8 cellular contexts compared by ENCODE assay signal in the genomic region with DNA sequence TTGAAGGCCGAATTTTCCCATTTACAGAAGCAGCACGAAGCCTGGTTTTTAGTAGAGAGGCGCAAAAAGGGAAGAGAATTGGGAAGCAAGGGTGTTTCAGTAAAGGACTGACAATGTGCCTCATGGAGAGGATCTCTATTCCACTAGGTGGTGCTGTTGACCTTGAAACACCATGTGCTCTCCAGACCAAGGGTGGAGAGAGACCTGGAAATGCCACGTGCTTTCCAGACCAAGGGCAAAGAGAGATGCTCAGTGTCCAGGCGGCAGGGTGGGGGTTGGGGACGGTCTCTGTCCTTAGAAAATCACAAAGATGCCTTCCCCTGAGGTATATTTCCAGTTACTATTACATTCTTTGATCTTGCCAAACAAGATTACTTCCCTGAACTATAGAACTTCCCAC.
DNase-seq lines count a peak whose midpoint lies in the region; ATAC-seq and TF ChIP-seq lines count a peak whose summit lies in the region.

No MANE protein-coding gene starts in this region.

- intact Hi-C loops in Caco-2 (cut with micrococcal nuclease; ENCODE audit: unreplicated experiment) = loop anchor here (5.0 kb wide), 1 partner anchor 350 kb away; no protein-coding TSS in a partner anchor

- H3K36me3 Mint-ChIP-seq in Caco-2 (ENCODE audit: insufficient read depth, unreplicated experiment) = peaks cover 5% of the 10 kb centered on the region
- no peaks in the 10 kb centered on the region for H3K36me3 Mint-ChIP-seq in stimulated activated memory B cell treated with anti-CD40 and anti-IgM and Interleukin-4, amounts not matched to agents 10 μg/mL and 1 μg/mL and 100 μg/mL, for 72 hours

- H3K4me1 ChIP-seq in Caco-2 = no peaks in the 10 kb centered on the region

- peaks cover 5% of the 10 kb centered on the region for H3K4me1 Mint-ChIP-seq in Caco-2 (ENCODE audit: low read depth, unreplicated experiment)
- peaks cover 7% of the 10 kb centered on the region for H3K4me1 Mint-ChIP-seq in stimulated activated memory B cell treated with anti-CD40 and anti-IgM and Interleukin-4, amounts not matched to agents 10 μg/mL and 1 μg/mL and 100 μg/mL, for 72 hours

- peaks cover 27% of the 10 kb centered on the region for H3K9me3 ChIP-seq in Caco-2

- H3K4me3 Mint-ChIP-seq in Caco-2 (ENCODE audit: unreplicated experiment) = no peak overlapping the region
- no peak overlapping the region for H3K4me3 Mint-ChIP-seq in stimulated activated memory B cell treated with anti-CD40 and anti-IgM and Interleukin-4, amounts not matched to agents 10 μg/mL and 1 μg/mL and 100 μg/mL, for 72 hours

- BruUV-seq in Caco-2 (replicated peaks; lab: Mats Ljungman, UMichigan) = no TSS peak

- no peaks in the 10 kb centered on the region for H3K27me3 ChIP-seq in Caco-2 (replicated peaks; ENCODE audit: control insufficient read depth, insufficient read depth, low read length)

- H3K27me3 Mint-ChIP-seq in Caco-2 (ENCODE audit: insufficient read depth, unreplicated experiment) = no peaks in the 10 kb centered on the region
- no peaks in the 10 kb centered on the region for H3K27me3 Mint-ChIP-seq in stimulated activated memory B cell treated with anti-CD40 and anti-IgM and Interleukin-4, amounts not matched to agents 10 μg/mL and 1 μg/mL and 100 μg/mL, for 72 hours

- H3K27ac Mint-ChIP-seq in Caco-2 (ENCODE audit: unreplicated experiment) = peak overlapping the region; percentile 32
- peak overlapping the region; percentile 3 for H3K27ac Mint-ChIP-seq in stimulated activated memory B cell treated with anti-CD40 and anti-IgM and Interleukin-4, amounts not matched to agents 10 μg/mL and 1 μg/mL and 100 μg/mL, for 72 hours

- POLR2A ChIA-PET in Caco-2 (lab: Charles Lee) = no interaction called here

- no peak overlapping the region for H3K4me3 ChIP-seq in Caco-2 (ENCODE audit: low read depth, low read length)

- ATAC-seq in stimulated activated memory B cell treated with anti-CD40 and anti-IgM and Interleukin-4, amounts not matched to agents 10 μg/mL and 1 μg/mL and 100 μg/mL, for 72 hours = no peak
- no peak for ATAC-seq in GM18907 (IDR thresholded peaks at IDR 0.05; ENCODE audit: unreplicated experiment)

- peak in 1 of 2 experiments; percentile 10 for TF ChIP-seq CTCF in Caco-2 (IDR thresholded peaks at IDR 0.05; ENCODE audit: insufficient read depth in 1 of 2, low read depth in 1 of 2, low read length in 1 of 2, severe bottlenecking in 1 of 2, unreplicated experiment in 1 of 2)

- DNase-seq in Caco-2 = peak; percentile 41 to 58
- DNase-seq in HS-5 (ENCODE audit: low read depth) = peak; percentile 24
- DNase-seq in SK-N-DZ (ENCODE audit: low spot score) = peak; percentile 57
- peak; percentile 28 for DNase-seq in foreskin melanocyte
- DNase-seq in superior temporal gyrus (ENCODE audit: extremely low spot score) = no peak
- DNase-seq in effector CD8-positive, alpha-beta T cell (lab: John Stamatoyannopoulos, UW) = no peak

- no peaks in the 10 kb centered on the region for H3K36me3 ChIP-seq in Caco-2 (ENCODE audit: control insufficient read depth, insufficient read depth, low read length)

- H3K9me3 Mint-ChIP-seq in Caco-2 (ENCODE audit: unreplicated experiment) = peaks cover 44% of the 10 kb centered on the region
- peaks cover 10% of the 10 kb centered on the region for H3K9me3 Mint-ChIP-seq in stimulated activated memory B cell treated with anti-CD40 and anti-IgM and Interleukin-4, amounts not matched to agents 10 μg/mL and 1 μg/mL and 100 μg/mL, for 72 hours

- CTCF ChIA-PET in Caco-2 (lab: Charles Lee) = no interaction called here

Comparison
In these comparisons a context has a peak if more than half of its experiments do, and no peak if none do; other contexts are left out.
1. DNase-seq: peak in Caco-2 (2 of 2), HS-5 (single experiment), SK-N-DZ (single experiment) and foreskin melanocyte (single experiment); none in superior temporal gyrus (single experiment) and effector CD8-positive, alpha-beta T cell (single experiment).